ENCODE assay signal across 6 cellular contexts in genomic region chr11:134313379-134313778, GRCh38. TPM values are rescaled to one million over a fixed set of nuclear protein-coding genes. Genes with fewer than 3 reads are reported as not detected.
"Had no signal": no experiment of that assay in that cellular context is flagged by ENCODE, and none has a peak within 500 bp of the region (broad histone marks: within the 10 kb centered on the region; RNA-seq: fewer than 3 reads in every experiment).

No MANE protein-coding gene starts in this region.

- H3K4me3 ChIP-seq: GM23248, K562 had no signal

- H3K4me3 Mint-ChIP-seq: H9 had no signal

- DNase-seq: GM23248, H9, HCEC 1CT, IMR-90 had no signal

- H2AFZ ChIP-seq: GM23248 had no signal

- H3K27ac ChIP-seq: GM23248 had no signal

- ATAC-seq: K562 had no signal

RNA-seq across cellular contexts. Expression of gene GLB1L2, which starts 18.4 kb away (rescaled TPM):
- total RNA-seq: GM23248 had no signal

RNA-seq across cellular contexts. Expression of gene GLB1L3, which starts 37.2 kb away (rescaled TPM):
- total RNA-seq: GM23248, HT-29, IMR-90 had no signal
- polyA plus RNA-seq: GM23248, IMR-90 had no signal
